In the genomic region with DNA sequence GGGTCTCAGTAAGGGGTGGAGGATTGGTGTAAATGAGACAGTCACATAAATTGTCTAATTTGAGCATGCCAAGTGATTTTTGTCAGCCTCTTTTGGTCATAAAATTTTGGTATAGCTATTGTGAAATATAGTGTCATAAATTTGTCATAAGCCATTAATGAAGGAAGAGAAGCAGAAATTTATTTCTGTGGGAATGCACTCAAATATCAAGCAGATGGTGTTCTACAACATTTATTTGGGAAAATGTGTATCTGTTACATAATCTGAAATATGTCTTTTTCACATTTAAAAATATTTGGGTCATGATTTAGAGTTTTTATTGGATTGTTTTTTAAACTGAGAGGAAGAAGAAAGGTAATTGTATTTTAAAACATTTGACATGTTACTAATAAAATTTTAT, we compare ENCODE assay signal across 21 cellular contexts.
"Had no signal": no experiment of that assay in that cellular context is flagged by ENCODE, and none has a peak within 500 bp of the region (broad histone marks: within the 10 kb centered on the region; RNA-seq: fewer than 3 reads in every experiment).

No MANE protein-coding gene starts in this region.

- DNase-seq: islet precursor cell; left ventricle myocardium inferior; mesendoderm; naive B cell; natural killer cell; ovary; right lobe of liver; stimulated activated CD4-positive, alpha-beta T cell treated with anti-CD3 and anti-CD28 coated beads, Interleukin-12 subunit alpha, Interleukin-12 subunit beta, amount 100 ng/mL, for 4 hours; stimulated activated CD4-positive, alpha-beta T cell treated with anti-CD3 and anti-CD28 coated beads, Interleukin-15, amount 100 ng/mL, for 24 hours; stimulated activated CD4-positive, alpha-beta T cell treated with anti-CD3 and anti-CD28 coated beads, Interleukin-2, amount 100 ng/mL, for 24 hours; stimulated activated CD4-positive, alpha-beta T cell treated with anti-CD3 and anti-CD28 coated beads, Interleukin-4, amount 100 ng/mL, for 1 hour; stimulated activated naive B cell treated with anti-CD40 and anti-IgM and Interleukin-4, amounts not matched to agents 10 μg/mL and 1 μg/mL and 100 μg/mL, for 72 hours; stimulated activated naive CD8-positive, alpha-beta T cell treated with anti-CD3 and anti-CD28 coated beads, Interleukin-15, Interleukin-2, amounts not matched to agents 100 U/mL and 50 U/mL, for 24 hours; stomach; testis; thyroid gland; transverse colon; upper lobe of left lung had no signal

- H3K27ac ChIP-seq: left ventricle myocardium inferior, ovary, right atrium auricular region, right lobe of liver, stomach, testis, thyroid gland, transverse colon, upper lobe of left lung, vagina had no signal

- H3K4me1 ChIP-seq: left ventricle myocardium inferior, right atrium auricular region, right lobe of liver, stomach, testis, thyroid gland, transverse colon, upper lobe of left lung had no signal

- H3K36me3 ChIP-seq: left ventricle myocardium inferior, ovary, right atrium auricular region, right lobe of liver, stomach, thyroid gland, transverse colon, upper lobe of left lung, vagina had no signal

- H3K9me3 ChIP-seq: left ventricle myocardium inferior, ovary, right atrium auricular region, right lobe of liver, testis, thyroid gland, transverse colon, upper lobe of left lung, vagina had no signal

- H3K4me3 ChIP-seq: left ventricle myocardium inferior, lung, ovary, right atrium auricular region, right lobe of liver, stomach, testis, thyroid gland, transverse colon, upper lobe of left lung, vagina had no signal

- H3K27me3 ChIP-seq: ovary, right atrium auricular region, testis, thyroid gland, upper lobe of left lung, vagina had no signal
